Comparison of ENCODE assay signal across 16 cellular contexts in the genomic region with DNA sequence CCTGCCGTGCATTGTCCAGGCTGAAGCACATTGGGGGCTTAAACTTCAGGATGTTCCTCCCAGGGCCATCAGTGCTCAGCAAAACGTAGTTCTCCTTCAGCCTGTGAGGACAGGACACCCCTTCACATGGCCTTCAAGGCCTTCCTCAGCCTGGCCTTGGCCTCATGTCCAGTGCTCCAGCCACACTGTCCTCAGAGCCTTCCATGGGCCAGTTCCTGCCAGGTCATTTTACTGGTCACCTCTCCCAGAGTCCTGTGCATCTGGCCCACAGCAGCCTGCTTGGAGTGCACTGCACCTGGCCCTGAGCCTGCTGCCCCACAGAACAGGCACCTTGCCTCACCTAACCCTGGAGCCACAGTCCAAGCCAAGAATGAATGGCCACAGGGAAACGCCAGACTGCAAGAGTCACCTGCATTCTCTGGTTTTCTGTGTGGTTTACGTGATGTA. TPM values are rescaled to one million over a fixed set of nuclear protein-coding genes. Genes with fewer than 3 reads are reported as not detected.
DNase-seq lines count a peak whose midpoint lies in the region; ATAC-seq and TF ChIP-seq lines count a peak whose summit lies in the region.
"Had no signal": no experiment of that assay in that cellular context is flagged by ENCODE, and none has a peak within 500 bp of the region (broad histone marks: within the 10 kb centered on the region; RNA-seq: fewer than 3 reads in every experiment).

No MANE protein-coding gene starts in this region.

- BruUV-seq in Caco-2 (replicated peaks; lab: Mats Ljungman, UMichigan): no TSS peak

- H3K27me3 Mint-ChIP-seq in Caco-2 (ENCODE audit: insufficient read depth, unreplicated experiment): no peaks in the 10 kb centered on the region

- H3K27ac Mint-ChIP-seq in Caco-2 (ENCODE audit: unreplicated experiment): peak overlapping the region; percentile 18

- TF ChIP-seq CTCF in Caco-2 (IDR thresholded peaks at IDR 0.05; ENCODE audit: insufficient read depth in 1 of 2, low read depth in 1 of 2, low read length in 1 of 2, severe bottlenecking in 1 of 2, unreplicated experiment in 1 of 2): no peak
- TF ChIP-seq CTCF in HEK293 (tag by site-specific recombination; IDR thresholded peaks at IDR 0.05): no peak

- H3K9ac ChIP-seq in mucosa of rectum (ENCODE audit: low read depth in 1 of 2, low read length in 2 of 2): peak overlapping the region; percentile 48 to 52

- H3K27ac ChIP-seq in HEK293 (ENCODE audit: extremely low read depth, low read depth, low read length) (peak overlapping the region; percentile 6; the same call in 1 of the 2 replicates), mucosa of rectum (ENCODE audit: low read depth in 2 of 2, low read length in 2 of 2) (peak overlapping the region; percentile 95 to 98)
- H3K27ac ChIP-seq: C4-2B, left lung, ovary had no signal

- H3K4me1 ChIP-seq in Caco-2 (no peaks in the 10 kb centered on the region), HEK293 (ENCODE audit: control insufficient read depth, insufficient read depth, low read length) (peaks cover 2% of the 10 kb centered on the region; the same call in 1 of the 2 replicates), mucosa of rectum (ENCODE audit: control insufficient read depth in 2 of 2, insufficient read depth in 2 of 2, low read length in 2 of 2) (peaks cover 76 to 88% of the 10 kb centered on the region in 2 donors)

- CTCF ChIA-PET in Caco-2 (lab: Charles Lee) (interaction anchor here (0.6 kb wide), 1 partner anchor 19 kb away, joined by 3 read pairs; a partner anchor contains a TSS), HEK293 (lab: Yijun Ruan, JAX) (interaction anchor here (0.7 kb wide), 1 partner anchor 71 kb away, joined by 3 read pairs; no protein-coding TSS in a partner anchor)

- DNase-seq in Caco-2 (no peak), NCI-H2081 treated with DMSO at 0.1 percent for 48 hours (lab: John Stamatoyannopoulos, UW) (no peak), NCI-H1048 (lab: John Stamatoyannopoulos, UW) (no peak)
- DNase-seq in activated CD8-positive, alpha-beta memory T cell treated with anti-CD3 and anti-CD28 coated beads, Interleukin-2, amount 50 U/mL, for 48 hours: peak; percentile 68
- DNase-seq: glutamatergic neuron; NCI-H187 treated with DMSO at 0.1 percent for 48 hours; ovary; stimulated activated CD4-positive, alpha-beta T cell treated with anti-CD3 and anti-CD28 coated beads, Interleukin-1b, Interleukin-23, amount 100 ng/mL, for 48 hours; stimulated activated naive CD4-positive, alpha-beta T cell treated with Interleukin-2 at 50 U/mL for 16 hours had no signal

- H3K4me3 ChIP-seq in Caco-2 (ENCODE audit: low read depth, low read length) (no peak overlapping the region), HEK293 (ENCODE audit: low read depth, low read length) (no peak overlapping the region), mucosa of rectum (ENCODE audit: low read length in 2 of 2) (peak overlapping the region in 1 of 2 donors; percentile 9)
- H3K4me3 ChIP-seq: left lung, ovary had no signal

- H3K36me3 ChIP-seq in Caco-2 (ENCODE audit: control insufficient read depth, insufficient read depth, low read length) (peaks cover 11% of the 10 kb centered on the region), HEK293 (ENCODE audit: control insufficient read depth in 2 of 2, insufficient read depth in 1 of 2, low read length in 2 of 2) (peaks cover 18 to 89% of the 10 kb centered on the region in 2 experiments), mucosa of rectum (ENCODE audit: control insufficient read depth in 2 of 2, insufficient read depth in 2 of 2, low read length in 2 of 2) (peaks cover 69 to 82% of the 10 kb centered on the region in 2 donors)
- H3K36me3 ChIP-seq: ovary had no signal

- ATAC-seq in HG02870 (IDR thresholded peaks at IDR 0.05; ENCODE audit: unreplicated experiment) (no peak), HG02973 (IDR thresholded peaks at IDR 0.05; ENCODE audit: unreplicated experiment) (no peak)
- ATAC-seq: left lung had no signal

- peaks cover 98% of the 10 kb centered on the region for H3K36me3 Mint-ChIP-seq in Caco-2 (ENCODE audit: insufficient read depth, unreplicated experiment)

- peaks cover 7% of the 10 kb centered on the region for H3K4me1 Mint-ChIP-seq in Caco-2 (ENCODE audit: low read depth, unreplicated experiment)

- no peaks in the 10 kb centered on the region for H3K9me3 ChIP-seq in Caco-2
- H3K9me3 ChIP-seq in HEK293 (ENCODE audit: control insufficient read depth, insufficient read depth, low read depth, low read length): no peaks in the 10 kb centered on the region
- no peaks in the 10 kb centered on the region for H3K9me3 ChIP-seq in mucosa of rectum (ENCODE audit: control insufficient read depth in 2 of 2, low read length in 2 of 2)
- H3K9me3 ChIP-seq: left lung, ovary had no signal

- intact Hi-C loops in Caco-2 (cut with micrococcal nuclease; ENCODE audit: unreplicated experiment): no loop called here

- H3K4me3 Mint-ChIP-seq in Caco-2 (ENCODE audit: unreplicated experiment): no peak overlapping the region
- H3K4me3 Mint-ChIP-seq: T-helper 2 cell treated with Interferon-gamma antibody and Interleukin-4, amounts not matched to agents 5 μg/mL and 100 μg/mL, for 36 hours had no signal

- no peaks in the 10 kb centered on the region for H3K27me3 ChIP-seq in Caco-2 (replicated peaks; ENCODE audit: control insufficient read depth, insufficient read depth, low read length)
- H3K27me3 ChIP-seq in mucosa of rectum (ENCODE audit: control insufficient read depth in 2 of 2, insufficient read depth in 2 of 2, low read length in 2 of 2): no peaks in the 10 kb centered on the region
- H3K27me3 ChIP-seq: left lung, ovary had no signal

- POLR2A ChIA-PET in Caco-2 (lab: Charles Lee) (interaction anchor here (1.0 to 1.1 kb wide), 2 partner anchors 9 kb away, joined by 3 to 7 read pairs; a partner anchor contains a TSS), HEK293 (lab: Yijun Ruan, JAX) (interaction anchor here (2.3 to 5.3 kb wide), 2 partner anchors 9 to 19 kb away, joined by 9 to 45 read pairs; a partner anchor contains a TSS)

- no peaks in the 10 kb centered on the region for H3K9me3 Mint-ChIP-seq in Caco-2 (ENCODE audit: unreplicated experiment)
- H3K9me3 Mint-ChIP-seq: T-helper 2 cell treated with Interferon-gamma antibody and Interleukin-4, amounts not matched to agents 5 μg/mL and 100 μg/mL, for 36 hours had no signal

TF ChIP-seq in HEK293, 187 proteins besides CTCF, POLR2A, EP300 and RAD21:
- TF ChIP-seq ZNF10 (tag by site-specific recombination; IDR thresholded peaks at IDR 0.05): no peak
- peak; percentile 77; the same call in 1 of the 2 replicates for TF ChIP-seq GLI4 (tag by site-specific recombination; IDR thresholded peaks at IDR 0.05)
- no peak for TF ChIP-seq ZBTB21 (tag by site-specific recombination; IDR thresholded peaks at IDR 0.05)
TF ChIP-seq in HEK293: peak in this region for 1.

RNA-seq across cellular contexts. Expression of a gene that starts 8.7 kb away (rescaled TPM):
- 286 and 295 TPM in 2 replicates for total RNA-seq in Caco-2 (2022)

RNA-seq across cellular contexts. Expression of a gene that starts 19.6 kb away (rescaled TPM):
- 78.2 and 82.1 TPM in 2 replicates for total RNA-seq in Caco-2 (2022)

RNA-seq across cellular contexts. Expression of a gene that starts 25.9 kb away (rescaled TPM):
- not detected in 2 replicates for total RNA-seq in Caco-2 (2022)
- total RNA-seq: left lung, ovary had no signal

RNA-seq across cellular contexts. Expression of a gene that starts 59.3 kb away (rescaled TPM):
- total RNA-seq in Caco-2 (2022): 127 and 142 TPM in 2 replicates
